In genomic region chr7:50644586-50644985, GRCh38 we compare ENCODE assay signal across 25 cellular contexts.
"Had no signal": no experiment of that assay in that cellular context is flagged by ENCODE, and none has a peak within 500 bp of the region (broad histone marks: within the 10 kb centered on the region; RNA-seq: fewer than 3 reads in every experiment).

No MANE protein-coding gene starts in this region.

- H3K27ac Mint-ChIP-seq: activated CD4-positive, alpha-beta T cell treated with anti-CD3 and anti-CD28 coated beads, Interleukin-2, amount 10 ng/mL, durations not matched to agents 7 days and 5 days; activated CD8-positive, alpha-beta T cell treated with anti-CD3 and anti-CD28 coated beads for 36 hours; activated naive CD4-positive, alpha-beta T cell treated with anti-CD3 and anti-CD28 coated beads for 36 hours; activated naive CD8-positive, alpha-beta T cell treated with anti-CD3 and anti-CD28 coated beads, Interleukin-2, amount 50 U/mL, for 24 hours; nephron; stimulated activated effector memory CD8-positive, alpha-beta T cell treated with anti-CD3 and anti-CD28 coated beads, Interleukin-12 subunit alpha, Interleukin-12 subunit beta, amount 100 ng/mL, for 72 hours; stimulated activated naive CD8-positive, alpha-beta T cell treated with anti-CD3 and anti-CD28 coated beads, Interleukin-15, amount 100 ng/mL, for 72 hours; T-cell; T-helper 2 cell treated with Interferon-gamma antibody and Interleukin-4, amounts not matched to agents 5 μg/mL and 100 μg/mL, for 36 hours; type B pancreatic cell had no signal

- H3K27ac ChIP-seq: foreskin keratinocyte, left lung, prostate gland, SK-N-MC, VCaP had no signal

- H3K4me3 Mint-ChIP-seq: activated CD4-positive, alpha-beta T cell treated with anti-CD3 and anti-CD28 coated beads, Interleukin-2, amount 10 ng/mL, durations not matched to agents 7 days and 5 days; activated CD8-positive, alpha-beta T cell treated with anti-CD3 and anti-CD28 coated beads for 36 hours; activated naive CD4-positive, alpha-beta T cell treated with anti-CD3 and anti-CD28 coated beads for 36 hours; activated naive CD8-positive, alpha-beta T cell treated with anti-CD3 and anti-CD28 coated beads, Interleukin-2, amount 50 U/mL, for 24 hours; brain; nephron; stimulated activated effector memory CD8-positive, alpha-beta T cell treated with anti-CD3 and anti-CD28 coated beads, Interleukin-12 subunit alpha, Interleukin-12 subunit beta, amount 100 ng/mL, for 72 hours; stimulated activated naive CD8-positive, alpha-beta T cell treated with anti-CD3 and anti-CD28 coated beads, Interleukin-15, amount 100 ng/mL, for 72 hours; T-cell; T-helper 2 cell treated with Interferon-gamma antibody and Interleukin-4, amounts not matched to agents 5 μg/mL and 100 μg/mL, for 36 hours; type B pancreatic cell had no signal

- ATAC-seq: activated CD8-positive, alpha-beta T cell treated with anti-CD3 and anti-CD28 coated beads for 36 hours; activated naive CD8-positive, alpha-beta T cell treated with anti-CD3 and anti-CD28 coated beads, Interleukin-2, amount 50 U/mL, for 24 hours; foreskin keratinocyte; left lung; stimulated activated effector memory CD8-positive, alpha-beta T cell treated with anti-CD3 and anti-CD28 coated beads, Interleukin-12 subunit alpha, Interleukin-12 subunit beta, amount 100 ng/mL, for 72 hours; stimulated activated naive CD8-positive, alpha-beta T cell treated with anti-CD3 and anti-CD28 coated beads, Interleukin-15, amount 100 ng/mL, for 72 hours; T-cell had no signal

- H3K4me1 ChIP-seq: foreskin keratinocyte, left lung, prostate gland had no signal

- H3K27me3 ChIP-seq: foreskin keratinocyte, left lung, right atrium auricular region had no signal

- H3K27me3 Mint-ChIP-seq: activated CD4-positive, alpha-beta T cell treated with anti-CD3 and anti-CD28 coated beads, Interleukin-2, amount 10 ng/mL, durations not matched to agents 7 days and 5 days; activated CD8-positive, alpha-beta T cell treated with anti-CD3 and anti-CD28 coated beads for 36 hours; activated naive CD8-positive, alpha-beta T cell treated with anti-CD3 and anti-CD28 coated beads, Interleukin-2, amount 50 U/mL, for 24 hours; brain; stimulated activated naive CD8-positive, alpha-beta T cell treated with anti-CD3 and anti-CD28 coated beads, Interleukin-15, amount 100 ng/mL, for 72 hours; T-cell; type B pancreatic cell had no signal

- H3K4me3 ChIP-seq: left lung, prostate gland, right atrium auricular region, SK-N-MC had no signal

- H3K9me3 Mint-ChIP-seq: activated CD4-positive, alpha-beta T cell treated with anti-CD3 and anti-CD28 coated beads, Interleukin-2, amount 10 ng/mL, durations not matched to agents 7 days and 5 days; activated CD8-positive, alpha-beta T cell treated with anti-CD3 and anti-CD28 coated beads for 36 hours; activated naive CD4-positive, alpha-beta T cell treated with anti-CD3 and anti-CD28 coated beads for 36 hours; activated naive CD8-positive, alpha-beta T cell treated with anti-CD3 and anti-CD28 coated beads, Interleukin-2, amount 50 U/mL, for 24 hours; nephron; stimulated activated effector memory CD8-positive, alpha-beta T cell treated with anti-CD3 and anti-CD28 coated beads, Interleukin-12 subunit alpha, Interleukin-12 subunit beta, amount 100 ng/mL, for 72 hours; stimulated activated naive CD8-positive, alpha-beta T cell treated with anti-CD3 and anti-CD28 coated beads, Interleukin-15, amount 100 ng/mL, for 72 hours; T-cell; T-helper 2 cell treated with Interferon-gamma antibody and Interleukin-4, amounts not matched to agents 5 μg/mL and 100 μg/mL, for 36 hours; type B pancreatic cell had no signal

- H3K4me1 Mint-ChIP-seq: activated naive CD8-positive, alpha-beta T cell treated with anti-CD3 and anti-CD28 coated beads, Interleukin-2, amount 50 U/mL, for 24 hours; stimulated activated naive CD8-positive, alpha-beta T cell treated with anti-CD3 and anti-CD28 coated beads, Interleukin-15, amount 100 ng/mL, for 72 hours had no signal

- H3K36me3 Mint-ChIP-seq: stimulated activated effector memory CD8-positive, alpha-beta T cell treated with anti-CD3 and anti-CD28 coated beads, Interleukin-12 subunit alpha, Interleukin-12 subunit beta, amount 100 ng/mL, for 72 hours; T-cell had no signal

- H3K9me3 ChIP-seq: left lung, prostate gland, right atrium auricular region had no signal

- H3K36me3 ChIP-seq: prostate gland, right atrium auricular region had no signal

- DNase-seq: activated CD4-positive, alpha-beta T cell treated with anti-CD3 and anti-CD28 coated beads, Interleukin-2, amount 10 ng/mL, durations not matched to agents 7 days and 5 days; activated CD4-positive, CD25-positive, alpha-beta regulatory T cell treated with anti-CD3 and anti-CD28 coated beads, Interleukin-2, amount 50 U/mL, for 72 hours; activated CD8-positive, alpha-beta T cell treated with anti-CD3 and anti-CD28 coated beads for 36 hours; activated naive CD4-positive, alpha-beta T cell treated with anti-CD3 and anti-CD28 coated beads for 36 hours; activated naive CD8-positive, alpha-beta T cell treated with anti-CD3 and anti-CD28 coated beads, Interleukin-2, amount 50 U/mL, for 24 hours; dermis blood vessel endothelial cell; effector CD8-positive, alpha-beta T cell; foreskin keratinocyte; left lung; mammary epithelial cell; occipital lobe; SHP77 treated with DMSO at 0.1 percent for 48 hours; stimulated activated CD4-positive, alpha-beta T cell treated with anti-CD3 and anti-CD28 coated beads, Interleukin-12 subunit alpha, Interleukin-12 subunit beta, amount 100 ng/mL, for 4 hours; stimulated activated CD4-positive, alpha-beta T cell treated with anti-CD3 and anti-CD28 coated beads, Interleukin-1b, Interleukin-23, amount 100 ng/mL, for 48 hours; stimulated activated naive CD8-positive, alpha-beta T cell treated with anti-CD3 and anti-CD28 coated beads, Interleukin-15, amount 100 ng/mL, for 72 hours; T-cell had no signal
